In genomic region chr15:70238917-70239316, GRCh38 we compare ENCODE assay signal across 25 cellular contexts.
"Had no signal": no experiment of that assay in that cellular context is flagged by ENCODE, and none has a peak within 500 bp of the region (broad histone marks: within the 10 kb centered on the region; RNA-seq: fewer than 3 reads in every experiment).

No MANE protein-coding gene starts in this region.

- ATAC-seq: body of pancreas, left ventricle myocardium superior had no signal

- H3K27ac ChIP-seq: adrenal gland, body of pancreas, coronary artery, esophagus squamous epithelium, neutrophil, ovary, prostate gland, tibial nerve, VCaP had no signal

- H3K36me3 ChIP-seq: adrenal gland, esophagus squamous epithelium, neutrophil, ovary, prostate gland, tibial nerve had no signal

- DNase-seq: activated CD4-positive, alpha-beta T cell treated with anti-CD3 and anti-CD28 coated beads for 4 hours; activated CD4-positive, alpha-beta T cell treated with anti-CD3 and anti-CD28 coated beads, Interleukin-2, amount 50 U/mL, for 4 hours; activated effector memory CD4-positive, alpha-beta T cell treated with anti-CD3 and anti-CD28 coated beads, Interleukin-2, amount 50 U/mL, for 16 hours; activated naive CD4-positive, alpha-beta T cell treated with anti-CD3 and anti-CD28 coated beads for 36 hours; activated naive CD8-positive, alpha-beta T cell treated with anti-CD3 and anti-CD28 coated beads for 36 hours; activated T-cell treated with anti-CD3 and anti-CD28 coated beads for 4 hours; adrenal gland; aorta; body of pancreas; cerebellar nuclear complex; esophagus squamous epithelium; glutamatergic neuron; islet precursor cell; left ventricle myocardium superior; naive B cell; nephron progenitor cell; stimulated activated naive CD4-positive, alpha-beta T cell; T-helper 9 cell had no signal

- H3K9me3 ChIP-seq: adrenal gland, body of pancreas, esophagus squamous epithelium, neutrophil, ovary, prostate gland, tibial nerve had no signal

- H3K9me3 Mint-ChIP-seq: activated naive CD4-positive, alpha-beta T cell treated with anti-CD3 and anti-CD28 coated beads for 36 hours; activated T-helper 1 cell treated with anti-CD3 and anti-CD28 coated beads, Interleukin-12 subunit alpha, Interleukin-12 subunit beta, Interleukin-2, Interleukin-4 antibody, amounts not matched to agents 30 ng/mL and 10 ng/mL and 1 ng/mL, durations not matched to agents 14 hours and 24 hours and 36 hours; nephron progenitor cell had no signal

- H3K27me3 ChIP-seq: adrenal gland, body of pancreas, neutrophil, ovary, tibial nerve had no signal

- H3K4me3 Mint-ChIP-seq: activated naive CD4-positive, alpha-beta T cell treated with anti-CD3 and anti-CD28 coated beads for 36 hours; activated naive CD8-positive, alpha-beta T cell treated with anti-CD3 and anti-CD28 coated beads for 36 hours; activated T-helper 1 cell treated with anti-CD3 and anti-CD28 coated beads, Interleukin-12 subunit alpha, Interleukin-12 subunit beta, Interleukin-2, Interleukin-4 antibody, amounts not matched to agents 30 ng/mL and 10 ng/mL and 1 ng/mL, durations not matched to agents 14 hours and 24 hours and 36 hours; nephron progenitor cell had no signal

- H3K36me3 Mint-ChIP-seq: naive B cell had no signal

- H3K4me1 ChIP-seq: adrenal gland, body of pancreas, esophagus squamous epithelium, prostate gland, tibial nerve had no signal

- H3K27ac Mint-ChIP-seq: activated naive CD4-positive, alpha-beta T cell treated with anti-CD3 and anti-CD28 coated beads for 36 hours; activated naive CD8-positive, alpha-beta T cell treated with anti-CD3 and anti-CD28 coated beads for 36 hours; activated T-helper 1 cell treated with anti-CD3 and anti-CD28 coated beads, Interleukin-12 subunit alpha, Interleukin-12 subunit beta, Interleukin-2, Interleukin-4 antibody, amounts not matched to agents 30 ng/mL and 10 ng/mL and 1 ng/mL, durations not matched to agents 14 hours and 24 hours and 36 hours; nephron progenitor cell had no signal

- H3K27me3 Mint-ChIP-seq: naive B cell had no signal

- H3K4me3 ChIP-seq: adrenal gland, body of pancreas, coronary artery, esophagus squamous epithelium, ovary, prostate gland, tibial nerve had no signal
